ENCODE assay signal across 1 cellular context in genomic region chr2:97908208-97908676, GRCh38.
A peak's percentile ranks its signal among the peaks of the same experiment; 100 is the strongest.
TF ChIP-seq lines count a peak whose summit lies in the region.

No MANE protein-coding gene starts in this region.

TF ChIP-seq in GM12878, 131 proteins besides CTCF, POLR2A, EP300 and RAD21 (continued from another document and continues in another):
- TF ChIP-seq FOXM1 (IDR thresholded peaks at IDR 0.05; ENCODE audit: low read depth, low read length): peak; percentile 67; the same call in 1 of the 2 replicates
- TF ChIP-seq GABPA (IDR thresholded peaks at IDR 0.05; ENCODE audit: low read depth): no peak
- no peak for TF ChIP-seq PAX8 (IDR thresholded peaks at IDR 0.05)
- TF ChIP-seq, protein P1, sequence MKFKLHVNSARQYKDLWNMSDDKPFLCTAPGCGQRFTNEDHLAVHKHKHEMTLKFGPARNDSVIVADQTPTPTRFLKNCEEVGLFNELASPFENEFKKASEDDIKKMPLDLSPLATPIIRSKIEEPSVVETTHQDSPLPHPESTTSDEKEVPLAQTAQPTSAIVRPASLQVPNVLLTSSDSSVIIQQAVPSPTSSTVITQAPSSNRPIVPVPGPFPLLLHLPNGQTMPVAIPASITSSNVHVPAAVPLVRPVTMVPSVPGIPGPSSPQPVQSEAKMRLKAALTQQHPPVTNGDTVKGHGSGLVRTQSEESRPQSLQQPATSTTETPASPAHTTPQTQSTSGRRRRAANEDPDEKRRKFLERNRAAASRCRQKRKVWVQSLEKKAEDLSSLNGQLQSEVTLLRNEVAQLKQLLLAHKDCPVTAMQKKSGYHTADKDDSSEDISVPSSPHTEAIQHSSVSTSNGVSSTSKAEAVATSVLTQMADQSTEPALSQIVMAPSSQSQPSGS (IDR thresholded peaks at IDR 0.05; ENCODE audit: low read length): peak; percentile 79
- no peak for TF ChIP-seq CHD1 (IDR thresholded peaks at IDR 0.05; ENCODE audit: low read depth, low read length)
- TF ChIP-seq RUNX3 (IDR thresholded peaks at IDR 0.05; ENCODE audit: low read length): peak; percentile 85
- no peak for TF ChIP-seq ZNF384 (IDR thresholded peaks at IDR 0.05; ENCODE audit: borderline replicate concordance, low read depth, low read length)
- TF ChIP-seq, protein P2, sequence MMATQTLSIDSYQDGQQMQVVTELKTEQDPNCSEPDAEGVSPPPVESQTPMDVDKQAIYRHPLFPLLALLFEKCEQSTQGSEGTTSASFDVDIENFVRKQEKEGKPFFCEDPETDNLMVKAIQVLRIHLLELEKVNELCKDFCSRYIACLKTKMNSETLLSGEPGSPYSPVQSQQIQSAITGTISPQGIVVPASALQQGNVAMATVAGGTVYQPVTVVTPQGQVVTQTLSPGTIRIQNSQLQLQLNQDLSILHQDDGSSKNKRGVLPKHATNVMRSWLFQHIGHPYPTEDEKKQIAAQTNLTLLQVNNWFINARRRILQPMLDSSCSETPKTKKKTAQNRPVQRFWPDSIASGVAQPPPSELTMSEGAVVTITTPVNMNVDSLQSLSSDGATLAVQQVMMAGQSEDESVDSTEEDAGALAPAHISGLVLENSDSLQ (IDR thresholded peaks at IDR 0.05): no peak
- TF ChIP-seq HDAC2 (IDR thresholded peaks at IDR 0.05): no peak
- no peak for TF ChIP-seq YY1 (IDR thresholded peaks at IDR 0.05; ENCODE audit: low read depth, low read length)
- TF ChIP-seq, protein P3, sequence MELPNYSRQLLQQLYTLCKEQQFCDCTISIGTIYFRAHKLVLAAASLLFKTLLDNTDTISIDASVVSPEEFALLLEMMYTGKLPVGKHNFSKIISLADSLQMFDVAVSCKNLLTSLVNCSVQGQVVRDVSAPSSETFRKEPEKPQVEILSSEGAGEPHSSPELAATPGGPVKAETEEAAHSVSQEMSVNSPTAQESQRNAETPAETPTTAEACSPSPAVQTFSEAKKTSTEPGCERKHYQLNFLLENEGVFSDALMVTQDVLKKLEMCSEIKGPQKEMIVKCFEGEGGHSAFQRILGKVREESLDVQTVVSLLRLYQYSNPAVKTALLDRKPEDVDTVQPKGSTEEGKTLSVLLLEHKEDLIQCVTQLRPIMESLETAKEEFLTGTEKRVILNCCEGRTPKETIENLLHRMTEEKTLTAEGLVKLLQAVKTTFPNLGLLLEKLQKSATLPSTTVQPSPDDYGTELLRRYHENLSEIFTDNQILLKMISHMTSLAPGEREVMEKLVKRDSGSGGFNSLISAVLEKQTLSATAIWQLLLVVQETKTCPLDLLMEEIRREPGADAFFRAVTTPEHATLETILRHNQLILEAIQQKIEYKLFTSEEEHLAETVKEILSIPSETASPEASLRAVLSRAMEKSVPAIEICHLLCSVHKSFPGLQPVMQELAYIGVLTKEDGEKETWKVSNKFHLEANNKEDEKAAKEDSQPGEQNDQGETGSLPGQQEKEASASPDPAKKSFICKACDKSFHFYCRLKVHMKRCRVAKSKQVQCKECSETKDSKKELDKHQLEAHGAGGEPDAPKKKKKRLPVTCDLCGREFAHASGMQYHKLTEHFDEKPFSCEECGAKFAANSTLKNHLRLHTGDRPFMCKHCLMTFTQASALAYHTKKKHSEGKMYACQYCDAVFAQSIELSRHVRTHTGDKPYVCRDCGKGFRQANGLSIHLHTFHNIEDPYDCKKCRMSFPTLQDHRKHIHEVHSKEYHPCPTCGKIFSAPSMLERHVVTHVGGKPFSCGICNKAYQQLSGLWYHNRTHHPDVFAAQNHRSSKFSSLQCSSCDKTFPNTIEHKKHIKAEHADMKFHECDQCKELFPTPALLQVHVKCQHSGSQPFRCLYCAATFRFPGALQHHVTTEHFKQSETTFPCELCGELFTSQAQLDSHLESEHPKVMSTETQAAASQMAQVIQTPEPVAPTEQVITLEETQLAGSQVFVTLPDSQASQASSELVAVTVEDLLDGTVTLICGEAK (IDR thresholded peaks at IDR 0.05; ENCODE audit: borderline replicate concordance): no peak
- TF ChIP-seq NR2C2 (IDR thresholded peaks at IDR 0.05; ENCODE audit: borderline replicate concordance, control insufficient read depth, insufficient read length, low read depth): no peak
- TF ChIP-seq HCFC1 (IDR thresholded peaks at IDR 0.05; ENCODE audit: low read length): no peak
- TF ChIP-seq MLLT1 (IDR thresholded peaks at IDR 0.05): peak; percentile 81
- no peak for TF ChIP-seq ZNF592 (IDR thresholded peaks at IDR 0.05)
- TF ChIP-seq WRNIP1 (IDR thresholded peaks at IDR 0.05; ENCODE audit: borderline replicate concordance, low read depth, low read length): no peak
- TF ChIP-seq FOS (IDR thresholded peaks at IDR 0.05; ENCODE audit: borderline replicate concordance, extremely low read depth, insufficient read length): no peak
- no peak for TF ChIP-seq SMARCA5 (IDR thresholded peaks at IDR 0.05)
- no peak for TF ChIP-seq RAD51 (IDR thresholded peaks at IDR 0.05)
- TF ChIP-seq TAF1 (IDR thresholded peaks at IDR 0.05; ENCODE audit: borderline replicate concordance, low read depth, low read length): no peak
- TF ChIP-seq ZNF687 (IDR thresholded peaks at IDR 0.05): no peak
- TF ChIP-seq, protein P4, sequence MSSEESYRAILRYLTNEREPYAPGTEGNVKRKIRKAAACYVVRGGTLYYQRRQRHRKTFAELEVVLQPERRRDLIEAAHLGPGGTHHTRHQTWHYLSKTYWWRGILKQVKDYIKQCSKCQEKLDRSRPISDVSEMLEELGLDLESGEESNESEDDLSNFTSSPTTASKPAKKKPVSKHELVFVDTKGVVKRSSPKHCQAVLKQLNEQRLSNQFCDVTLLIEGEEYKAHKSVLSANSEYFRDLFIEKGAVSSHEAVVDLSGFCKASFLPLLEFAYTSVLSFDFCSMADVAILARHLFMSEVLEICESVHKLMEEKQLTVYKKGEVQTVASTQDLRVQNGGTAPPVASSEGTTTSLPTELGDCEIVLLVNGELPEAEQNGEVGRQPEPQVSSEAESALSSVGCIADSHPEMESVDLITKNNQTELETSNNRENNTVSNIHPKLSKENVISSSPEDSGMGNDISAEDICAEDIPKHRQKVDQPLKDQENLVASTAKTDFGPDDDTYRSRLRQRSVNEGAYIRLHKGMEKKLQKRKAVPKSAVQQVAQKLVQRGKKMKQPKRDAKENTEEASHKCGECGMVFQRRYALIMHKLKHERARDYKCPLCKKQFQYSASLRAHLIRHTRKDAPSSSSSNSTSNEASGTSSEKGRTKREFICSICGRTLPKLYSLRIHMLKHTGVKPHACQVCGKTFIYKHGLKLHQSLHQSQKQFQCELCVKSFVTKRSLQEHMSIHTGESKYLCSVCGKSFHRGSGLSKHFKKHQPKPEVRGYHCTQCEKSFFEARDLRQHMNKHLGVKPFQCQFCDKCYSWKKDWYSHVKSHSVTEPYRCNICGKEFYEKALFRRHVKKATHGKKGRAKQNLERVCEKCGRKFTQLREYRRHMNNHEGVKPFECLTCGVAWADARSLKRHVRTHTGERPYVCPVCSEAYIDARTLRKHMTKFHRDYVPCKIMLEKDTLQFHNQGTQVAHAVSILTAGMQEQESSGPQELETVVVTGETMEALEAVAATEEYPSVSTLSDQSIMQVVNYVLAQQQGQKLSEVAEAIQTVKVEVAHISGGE (CRISPR knock-in tag; IDR thresholded peaks at IDR 0.05): no peak
- TF ChIP-seq IKZF2 (IDR thresholded peaks at IDR 0.05): peak; percentile 90 to 91
- no peak for TF ChIP-seq E2F8 (IDR thresholded peaks at IDR 0.05; ENCODE audit: low read depth, partially characterized antibody)
- TF ChIP-seq CREB1 (IDR thresholded peaks at IDR 0.05; ENCODE audit: low read depth): no peak
- peak; percentile 95 for TF ChIP-seq MEF2B (IDR thresholded peaks at IDR 0.05; ENCODE audit: partially characterized antibody, poor library complexity, severe bottlenecking)
- no peak for TF ChIP-seq BRCA1 (IDR thresholded peaks at IDR 0.05; ENCODE audit: low read depth, low read length)
- TF ChIP-seq CREM (IDR thresholded peaks at IDR 0.05; ENCODE audit: low read depth): no peak
- TF ChIP-seq SMAD5 (IDR thresholded peaks at IDR 0.05; ENCODE audit: low read depth): no peak
- no peak for TF ChIP-seq TBL1XR1 (IDR thresholded peaks at IDR 0.05; ENCODE audit: low read depth, low read length)
- TF ChIP-seq NR2F1 (conservative IDR thresholded peaks at IDR 0.05): peak; percentile 96
- no peak for TF ChIP-seq ASH2L (IDR thresholded peaks at IDR 0.05; ENCODE audit: borderline replicate concordance, low read depth)
- TF ChIP-seq YBX1 (IDR thresholded peaks at IDR 0.05): no peak
